In genomic region chr19:11539495-11540365, GRCh38 we compare ENCODE assay signal across 10 cellular contexts. TPM values are rescaled to one million over a fixed set of nuclear protein-coding genes. Genes with fewer than 3 reads are reported as not detected.
DNase-seq lines count a peak whose midpoint lies in the region; ATAC-seq, FAIRE-seq and TF ChIP-seq lines count a peak whose summit lies in the region.
"Had no signal": no experiment of that assay in that cellular context is flagged by ENCODE, and none has a peak within 500 bp of the region (broad histone marks: within the 10 kb centered on the region; RNA-seq: fewer than 3 reads in every experiment).

No MANE protein-coding gene starts in this region.

- TF ChIP-seq CTCF in choroid plexus epithelial cell (conservative IDR thresholded peaks at IDR 0.05; ENCODE audit: low read depth, low read length), result no peak
- no peak for TF ChIP-seq CTCF in kidney (IDR thresholded peaks at IDR 0.05; ENCODE audit: borderline replicate concordance, extremely low read depth, insufficient read depth)
- TF ChIP-seq CTCF in thoracic aorta (IDR thresholded peaks at IDR 0.05), result no peak

- intact Hi-C loops in kidney (cut with DNase I), result no loop called here

- DNase-seq in choroid plexus epithelial cell (ENCODE audit: low read depth) (peak; percentile 39), kidney (no peak), thoracic aorta (ENCODE audit: low spot score) (no peak)
- no peak for DNase-seq in stimulated activated CD4-positive, alpha-beta T cell treated with anti-CD3 and anti-CD28 coated beads, Interleukin-2, amount 100 ng/mL, for 48 hours
- DNase-seq: central memory CD4-positive, alpha-beta T cell had no signal

- H3K27me3 ChIP-seq in HUES6 (ENCODE audit: control insufficient read depth, insufficient read depth, low read length), result no peaks in the 10 kb centered on the region
- H3K27me3 ChIP-seq in thoracic aorta (replicated peaks; ENCODE audit: insufficient read depth), result no peaks in the 10 kb centered on the region

- H3K9me3 ChIP-seq in HUES6 (ENCODE audit: control insufficient read depth, insufficient read depth, low read depth, low read length), result no peaks in the 10 kb centered on the region
- no peaks in the 10 kb centered on the region for H3K9me3 ChIP-seq in kidney (ENCODE audit: control insufficient read depth in 1 of 2, low read length in 2 of 2)
- H3K9me3 ChIP-seq in thoracic aorta, result no peaks in the 10 kb centered on the region
- H3K9me3 ChIP-seq: mucosa of descending colon had no signal

- peak overlapping the region; percentile 81; the same call in 1 of the 2 replicates for H3K27ac ChIP-seq in HUES6 (ENCODE audit: low read depth, low read length)
- peak overlapping the region; percentile 6 to 47 for H3K27ac ChIP-seq in kidney (ENCODE audit: low read depth in 2 of 2, low read length in 2 of 2)
- H3K27ac ChIP-seq in thoracic aorta, result peak overlapping the region; percentile 94 to 98

- H3K9ac ChIP-seq in HUES6 (ENCODE audit: low read length), result peak overlapping the region; percentile 83
- H3K9ac ChIP-seq in kidney (ENCODE audit: low read length in 2 of 2), result peak overlapping the region; percentile 23 to 46

- H3K36me3 ChIP-seq in HUES6 (ENCODE audit: control insufficient read depth, insufficient read depth, low read length), result peaks cover 8% of the 10 kb centered on the region; the same call in 1 of the 2 replicates
- no peaks in the 10 kb centered on the region for H3K36me3 ChIP-seq in kidney (ENCODE audit: control insufficient read depth in 1 of 2, insufficient read depth in 2 of 2, low read length in 2 of 2)
- H3K36me3 ChIP-seq in thoracic aorta, result peaks cover 20% of the 10 kb centered on the region

- ATAC-seq in thoracic aorta (ENCODE audit: insufficient number of reproducible peaks, low FRiP score, low read depth) (no peak), GM21360 (IDR thresholded peaks at IDR 0.05; ENCODE audit: unreplicated experiment) (no peak), HG02798 (IDR thresholded peaks at IDR 0.05; ENCODE audit: poor library complexity, unreplicated experiment) (no peak)

- H3K4me3 ChIP-seq in HUES6 (ENCODE audit: low read depth, low read length) (peak overlapping the region; percentile 58), choroid plexus epithelial cell (ENCODE audit: low read depth, low read length) (peak overlapping the region; percentile 46), kidney (ENCODE audit: low read length in 2 of 2) (peak overlapping the region; percentile 32 to 39), thoracic aorta (peak overlapping the region; percentile 86)
- H3K4me3 ChIP-seq: mucosa of descending colon had no signal

- FAIRE-seq in kidney (lab: Jason Lieb, UNC), result no peak
- FAIRE-seq: GM12891 had no signal

- peaks cover 24% of the 10 kb centered on the region for H3K4me1 ChIP-seq in HUES6 (ENCODE audit: control insufficient read depth, insufficient read depth, low read length)
- peaks cover 3 to 8% of the 10 kb centered on the region in 2 donors for H3K4me1 ChIP-seq in kidney (ENCODE audit: control insufficient read depth in 1 of 2, insufficient read depth in 1 of 2, low read depth in 1 of 2, low read length in 2 of 2)
- peaks cover 16 to 60% of the 10 kb centered on the region in 2 donors for H3K4me1 ChIP-seq in thoracic aorta (ENCODE audit: control insufficient read depth in 1 of 2, low read depth in 2 of 2)

RNA-seq across cellular contexts. Expression of gene CNN1, which starts 1.1 kb away (rescaled TPM):
- total RNA-seq in kidney (47.8 TPM), thoracic aorta (1,000 to 10,000 TPM in 1 of 2 donors, 100 to 1,000 TPM in 1; 703 to 1,224 TPM)
- polyA plus RNA-seq in kidney (ENCODE audit: insufficient read depth, low read depth, low replicate concordance), result 42.2 TPM

RNA-seq across cellular contexts. Expression of gene ECSIT, which starts 10.8 kb away (rescaled TPM):
- total RNA-seq in kidney, result 33.8 TPM
- 83.4 TPM for polyA plus RNA-seq in kidney (ENCODE audit: insufficient read depth, low read depth, low replicate concordance)
- 10 to 100 TPM; 40.4 to 44.1 TPM for total RNA-seq in thoracic aorta

RNA-seq across cellular contexts. Expression of gene ELOF1, which starts 19.3 kb away (rescaled TPM):
- total RNA-seq in kidney (47.5 TPM), thoracic aorta (10 to 100 TPM; 24.3 to 36.6 TPM)
- 72.4 TPM for polyA plus RNA-seq in kidney (ENCODE audit: insufficient read depth, low read depth, low replicate concordance)

RNA-seq across cellular contexts. Expression of gene ZNF653, which starts 34.1 kb away (rescaled TPM):
- total RNA-seq in kidney, result 11.5 TPM
- polyA plus RNA-seq in kidney (ENCODE audit: insufficient read depth, low read depth, low replicate concordance), result 10.8 TPM
- 10 to 100 TPM in 1 of 2 donors, 1 to 10 TPM in 1; 5.4 to 25.0 TPM for total RNA-seq in thoracic aorta

RNA-seq across cellular contexts. Expression of gene ACP5, which starts 37.7 kb away (rescaled TPM):
- total RNA-seq in kidney (13.8 TPM), thoracic aorta (10 to 100 TPM in 1 of 2 donors, 1 to 10 TPM in 1; 1.6 to 14.6 TPM)
- 93.3 TPM for polyA plus RNA-seq in kidney (ENCODE audit: insufficient read depth, low read depth, low replicate concordance)

Comparison
In these comparisons a context has a peak if more than half of its experiments do, and no peak if none do; other contexts are left out.
1. H3K27ac ChIP-seq: peak in every context shown above with its lines; median percentile 96 in thoracic aorta; 81 in HUES6; 26 in kidney.
2. H3K4me3 ChIP-seq: peak in every context shown above with its lines; median percentile 86 in thoracic aorta; 58 in HUES6; 46 in choroid plexus epithelial cell; 36 in kidney.
3. RNA of gene CNN1, which starts 1.1 kb away (total RNA-seq): 703 to 1,224 TPM in thoracic aorta; 47.8 TPM in kidney (single experiment); every median in the first group is over 10 times any median in the second.